ENCODE assay signal across 2 cellular contexts in the genomic region with DNA sequence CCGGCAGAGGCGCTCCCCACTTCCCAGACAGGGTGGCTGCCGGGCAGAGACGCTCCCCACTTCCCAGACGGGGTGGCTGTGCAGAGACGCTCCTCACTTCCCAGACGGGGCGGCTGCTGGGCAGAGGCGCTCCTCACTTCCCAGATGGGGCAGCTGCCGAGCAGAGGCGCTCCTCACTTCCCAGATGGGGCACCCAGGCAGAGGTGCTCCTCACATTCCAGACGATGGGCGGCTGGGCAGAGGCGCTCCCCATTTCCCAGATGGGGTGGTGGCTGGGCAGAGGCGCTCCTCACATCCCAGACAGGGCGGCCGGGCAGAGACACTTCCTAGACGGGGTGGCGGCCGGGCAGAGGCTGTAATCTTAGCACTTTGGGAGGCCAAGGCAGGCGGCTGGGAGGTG. TPM values are rescaled to one million over a fixed set of nuclear protein-coding genes. Genes with fewer than 3 reads are reported as not detected.
"Had no signal": no experiment of that assay in that cellular context is flagged by ENCODE, and none has a peak within 500 bp of the region (broad histone marks: within the 10 kb centered on the region; RNA-seq: fewer than 3 reads in every experiment).

No MANE protein-coding gene starts in this region.

RNA-seq across cellular contexts. Expression of a gene that starts 43.8 kb away (rescaled TPM):
- total RNA-seq: G401, GM12878 had no signal
